In the genomic region with DNA sequence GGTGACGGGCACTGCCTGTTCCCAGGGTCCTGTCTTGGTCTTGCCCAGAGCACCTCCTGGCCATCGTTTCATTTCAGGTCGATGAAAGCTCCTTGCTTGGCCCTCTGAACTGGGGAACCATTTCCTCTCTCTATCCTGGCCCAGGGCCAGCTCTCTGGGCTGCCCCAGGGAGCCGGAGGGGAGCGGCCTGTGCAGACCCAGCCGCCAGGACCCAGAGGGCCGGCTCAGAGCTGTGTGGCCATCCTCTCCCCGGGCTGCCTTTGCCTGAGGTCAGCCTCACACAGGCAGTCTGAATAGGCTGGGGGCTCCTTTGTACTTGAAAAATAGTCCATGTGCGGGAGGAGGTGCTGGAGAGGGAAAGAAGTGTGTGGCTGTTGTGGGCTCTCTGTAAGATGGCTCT, we compare ENCODE assay signal across 1 cellular context.
TF ChIP-seq lines count a peak whose summit lies in the region.

No MANE protein-coding gene starts in this region.

TF ChIP-seq in H1, 55 proteins besides CTCF, POLR2A, EP300 and RAD21 (continued from another document):
- TF ChIP-seq, protein P1, sequence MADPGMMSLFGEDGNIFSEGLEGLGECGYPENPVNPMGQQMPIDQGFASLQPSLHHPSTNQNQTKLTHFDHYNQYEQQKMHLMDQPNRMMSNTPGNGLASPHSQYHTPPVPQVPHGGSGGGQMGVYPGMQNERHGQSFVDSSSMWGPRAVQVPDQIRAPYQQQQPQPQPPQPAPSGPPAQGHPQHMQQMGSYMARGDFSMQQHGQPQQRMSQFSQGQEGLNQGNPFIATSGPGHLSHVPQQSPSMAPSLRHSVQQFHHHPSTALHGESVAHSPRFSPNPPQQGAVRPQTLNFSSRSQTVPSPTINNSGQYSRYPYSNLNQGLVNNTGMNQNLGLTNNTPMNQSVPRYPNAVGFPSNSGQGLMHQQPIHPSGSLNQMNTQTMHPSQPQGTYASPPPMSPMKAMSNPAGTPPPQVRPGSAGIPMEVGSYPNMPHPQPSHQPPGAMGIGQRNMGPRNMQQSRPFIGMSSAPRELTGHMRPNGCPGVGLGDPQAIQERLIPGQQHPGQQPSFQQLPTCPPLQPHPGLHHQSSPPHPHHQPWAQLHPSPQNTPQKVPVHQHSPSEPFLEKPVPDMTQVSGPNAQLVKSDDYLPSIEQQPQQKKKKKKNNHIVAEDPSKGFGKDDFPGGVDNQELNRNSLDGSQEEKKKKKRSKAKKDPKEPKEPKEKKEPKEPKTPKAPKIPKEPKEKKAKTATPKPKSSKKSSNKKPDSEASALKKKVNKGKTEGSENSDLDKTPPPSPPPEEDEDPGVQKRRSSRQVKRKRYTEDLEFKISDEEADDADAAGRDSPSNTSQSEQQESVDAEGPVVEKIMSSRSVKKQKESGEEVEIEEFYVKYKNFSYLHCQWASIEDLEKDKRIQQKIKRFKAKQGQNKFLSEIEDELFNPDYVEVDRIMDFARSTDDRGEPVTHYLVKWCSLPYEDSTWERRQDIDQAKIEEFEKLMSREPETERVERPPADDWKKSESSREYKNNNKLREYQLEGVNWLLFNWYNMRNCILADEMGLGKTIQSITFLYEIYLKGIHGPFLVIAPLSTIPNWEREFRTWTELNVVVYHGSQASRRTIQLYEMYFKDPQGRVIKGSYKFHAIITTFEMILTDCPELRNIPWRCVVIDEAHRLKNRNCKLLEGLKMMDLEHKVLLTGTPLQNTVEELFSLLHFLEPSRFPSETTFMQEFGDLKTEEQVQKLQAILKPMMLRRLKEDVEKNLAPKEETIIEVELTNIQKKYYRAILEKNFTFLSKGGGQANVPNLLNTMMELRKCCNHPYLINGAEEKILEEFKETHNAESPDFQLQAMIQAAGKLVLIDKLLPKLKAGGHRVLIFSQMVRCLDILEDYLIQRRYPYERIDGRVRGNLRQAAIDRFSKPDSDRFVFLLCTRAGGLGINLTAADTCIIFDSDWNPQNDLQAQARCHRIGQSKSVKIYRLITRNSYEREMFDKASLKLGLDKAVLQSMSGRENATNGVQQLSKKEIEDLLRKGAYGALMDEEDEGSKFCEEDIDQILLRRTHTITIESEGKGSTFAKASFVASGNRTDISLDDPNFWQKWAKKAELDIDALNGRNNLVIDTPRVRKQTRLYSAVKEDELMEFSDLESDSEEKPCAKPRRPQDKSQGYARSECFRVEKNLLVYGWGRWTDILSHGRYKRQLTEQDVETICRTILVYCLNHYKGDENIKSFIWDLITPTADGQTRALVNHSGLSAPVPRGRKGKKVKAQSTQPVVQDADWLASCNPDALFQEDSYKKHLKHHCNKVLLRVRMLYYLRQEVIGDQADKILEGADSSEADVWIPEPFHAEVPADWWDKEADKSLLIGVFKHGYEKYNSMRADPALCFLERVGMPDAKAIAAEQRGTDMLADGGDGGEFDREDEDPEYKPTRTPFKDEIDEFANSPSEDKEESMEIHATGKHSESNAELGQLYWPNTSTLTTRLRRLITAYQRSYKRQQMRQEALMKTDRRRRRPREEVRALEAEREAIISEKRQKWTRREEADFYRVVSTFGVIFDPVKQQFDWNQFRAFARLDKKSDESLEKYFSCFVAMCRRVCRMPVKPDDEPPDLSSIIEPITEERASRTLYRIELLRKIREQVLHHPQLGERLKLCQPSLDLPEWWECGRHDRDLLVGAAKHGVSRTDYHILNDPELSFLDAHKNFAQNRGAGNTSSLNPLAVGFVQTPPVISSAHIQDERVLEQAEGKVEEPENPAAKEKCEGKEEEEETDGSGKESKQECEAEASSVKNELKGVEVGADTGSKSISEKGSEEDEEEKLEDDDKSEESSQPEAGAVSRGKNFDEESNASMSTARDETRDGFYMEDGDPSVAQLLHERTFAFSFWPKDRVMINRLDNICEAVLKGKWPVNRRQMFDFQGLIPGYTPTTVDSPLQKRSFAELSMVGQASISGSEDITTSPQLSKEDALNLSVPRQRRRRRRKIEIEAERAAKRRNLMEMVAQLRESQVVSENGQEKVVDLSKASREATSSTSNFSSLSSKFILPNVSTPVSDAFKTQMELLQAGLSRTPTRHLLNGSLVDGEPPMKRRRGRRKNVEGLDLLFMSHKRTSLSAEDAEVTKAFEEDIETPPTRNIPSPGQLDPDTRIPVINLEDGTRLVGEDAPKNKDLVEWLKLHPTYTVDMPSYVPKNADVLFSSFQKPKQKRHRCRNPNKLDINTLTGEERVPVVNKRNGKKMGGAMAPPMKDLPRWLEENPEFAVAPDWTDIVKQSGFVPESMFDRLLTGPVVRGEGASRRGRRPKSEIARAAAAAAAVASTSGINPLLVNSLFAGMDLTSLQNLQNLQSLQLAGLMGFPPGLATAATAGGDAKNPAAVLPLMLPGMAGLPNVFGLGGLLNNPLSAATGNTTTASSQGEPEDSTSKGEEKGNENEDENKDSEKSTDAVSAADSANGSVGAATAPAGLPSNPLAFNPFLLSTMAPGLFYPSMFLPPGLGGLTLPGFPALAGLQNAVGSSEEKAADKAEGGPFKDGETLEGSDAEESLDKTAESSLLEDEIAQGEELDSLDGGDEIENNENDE (IDR thresholded peaks at IDR 0.05; ENCODE audit: insufficient replicate concordance, low read length) = no peak
- TF ChIP-seq CBX5 (IDR thresholded peaks at IDR 0.05; ENCODE audit: low read depth, low read length) = no peak
- TF ChIP-seq JUND (IDR thresholded peaks at IDR 0.05; ENCODE audit: low read length) = no peak
- no peak for TF ChIP-seq CBX8 (IDR thresholded peaks at IDR 0.05; ENCODE audit: borderline replicate concordance, low read depth, low read length)
- no peak for TF ChIP-seq USF2 (IDR thresholded peaks at IDR 0.05; ENCODE audit: low read length)
